In genomic region chr22:36506637-36507517, GRCh38 we compare ENCODE assay signal across 8 cellular contexts. TPM values are rescaled to one million over a fixed set of nuclear protein-coding genes. Genes with fewer than 3 reads are reported as not detected.
DNase-seq lines count a peak whose midpoint lies in the region; ATAC-seq and TF ChIP-seq lines count a peak whose summit lies in the region.

Gene FOXRED2, minus strand, starts transcription at chr22:36507040. Its CDS starts 618 bp downstream, at chr22:36506422.

- TF ChIP-seq CTCF in AG09319 (IDR thresholded peaks at IDR 0.05; ENCODE audit: low read depth, low read length) (no peak), lower leg skin (IDR thresholded peaks at IDR 0.05) (no peak)

- TF ChIP-seq POLR2A in lower leg skin (IDR thresholded peaks at IDR 0.05): peak in 1 of 2 donors; percentile 64

- DNase-seq in AG09319 (ENCODE audit: extremely low read depth, low read depth) (peak; percentile 34), NCI-H748 treated with DMSO at 0.1 percent for 48 hours (lab: John Stamatoyannopoulos, UW) (peak; percentile 60), dermis microvascular lymphatic vessel endothelial cell (ENCODE audit: low read depth in 2 of 2) (peak; percentile 56 to 85), lower leg skin (ENCODE audit: low spot score in 2 of 2) (peak; percentile 81 to 97)
- DNase-seq in activated CD4-positive, alpha-beta T cell treated with anti-CD3 and anti-CD28 coated beads, Interleukin-2, amount 50 U/mL, for 48 hours: peak; percentile 88
- peak; percentile 83 to 86 for DNase-seq in stimulated activated CD4-positive, alpha-beta T cell treated with anti-CD3 and anti-CD28 coated beads, Interleukin-4, amount 100 ng/mL, for 48 hours (ENCODE audit: low read depth in 2 of 2)

- intact Hi-C loops in lower leg skin (cut with DNase I; ENCODE audit: low total_unique reads): no loop called here

- ATAC-seq in GM19035 (IDR thresholded peaks at IDR 0.05; ENCODE audit: unreplicated experiment) (peak; percentile 75), HG03558 (IDR thresholded peaks at IDR 0.05; ENCODE audit: extremely low read depth, unreplicated experiment) (peak; percentile 39)

- 3 to 9% methylated on average over 41 to 73 of the region's 75 CpGs for whole genome bisulfite sequencing in lower leg skin, 2 donors

- peak within 1 kb of the TSS; percentile 34 for H3K4me3 ChIP-seq in lower leg skin (ENCODE audit: low read depth, poor library complexity, severe bottlenecking)

RNA-seq across cellular contexts. Expression of gene FOXRED2, which starts in this region (rescaled TPM):
- total RNA-seq in dermis microvascular lymphatic vessel endothelial cell (4.0 and 6.8 TPM in 2 replicates), lower leg skin (10 to 100 TPM in 3 of 4 donors, 1 to 10 TPM in 1; 9.1 to 18.5 (median 14.6) TPM)

Comparison
In these comparisons a context has a peak if more than half of its experiments do, and no peak if none do; other contexts are left out.
1. Peak in every context shown above with its lines: DNase-seq, ATAC-seq and H3K4me3 ChIP-seq.
2. DNase-seq: peak in every context shown above with its lines; median percentile 89 in lower leg skin; 88 in activated CD4-positive, alpha-beta T cell treated with anti-CD3 and anti-CD28 coated beads, Interleukin-2, amount 50 U/mL, for 48 hours; 84 in stimulated activated CD4-positive, alpha-beta T cell treated with anti-CD3 and anti-CD28 coated beads, Interleukin-4, amount 100 ng/mL, for 48 hours; 70 in dermis microvascular lymphatic vessel endothelial cell; 60 in NCI-H748 treated with DMSO at 0.1 percent for 48 hours; 34 in AG09319.